Comparison of ENCODE assay signal across 28 cellular contexts in the genomic region with DNA sequence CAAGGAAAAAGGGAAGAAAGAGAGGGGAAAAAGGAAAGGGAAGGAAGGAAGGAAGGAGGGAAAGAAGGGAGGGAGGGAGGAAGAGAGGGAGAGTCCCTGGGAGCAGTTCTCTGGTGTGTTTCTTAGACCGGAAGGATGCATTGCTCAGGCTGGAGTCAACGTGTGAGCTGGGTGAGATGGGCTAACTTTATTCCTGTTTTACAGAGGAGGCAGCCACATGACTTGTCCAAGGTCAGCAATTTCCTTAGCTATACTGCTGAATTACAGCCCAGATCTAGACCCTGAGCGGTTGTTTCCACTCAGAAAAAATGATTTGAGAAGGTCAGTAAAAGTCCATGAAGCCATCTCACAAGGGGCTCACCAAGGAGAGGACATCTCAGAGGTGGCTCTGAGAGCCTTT.
"Had no signal": no experiment of that assay in that cellular context is flagged by ENCODE, and none has a peak within 500 bp of the region (broad histone marks: within the 10 kb centered on the region; RNA-seq: fewer than 3 reads in every experiment).

No MANE protein-coding gene starts in this region.

- H3K4me1 ChIP-seq: adrenal gland, breast epithelium, SJSA1 had no signal

- H3K27me3 ChIP-seq: adrenal gland, body of pancreas, breast epithelium, SJSA1 had no signal

- ATAC-seq: activated CD4-positive, alpha-beta T cell treated with anti-CD3 and anti-CD28 coated beads for 36 hours; activated naive CD4-positive, alpha-beta T cell treated with anti-CD3 and anti-CD28 coated beads, Interleukin-2, amount 50 U/mL, for 72 hours; activated T-cell treated with anti-CD3 and anti-CD28 coated beads, Interleukin-2, amount 50 U/mL, for 4 hours; body of pancreas; Panc1 had no signal

- H3K4me3 Mint-ChIP-seq: activated CD4-positive, alpha-beta memory T cell treated with anti-CD3 and anti-CD28 coated beads for 36 hours; activated CD4-positive, alpha-beta T cell treated with anti-CD3 and anti-CD28 coated beads for 36 hours; activated naive CD4-positive, alpha-beta T cell treated with anti-CD3 and anti-CD28 coated beads for 36 hours; activated T-cell treated with anti-CD3 and anti-CD28 coated beads, Interleukin-2, amount 50 U/mL, for 4 hours; activated T-helper 1 cell treated with anti-CD3 and anti-CD28 coated beads, Interleukin-12 subunit alpha, Interleukin-12 subunit beta, Interleukin-2, Interleukin-4 antibody, amounts not matched to agents 30 ng/mL and 10 ng/mL and 1 ng/mL, durations not matched to agents 14 hours and 24 hours and 36 hours; T-helper 1 cell treated with Interleukin-12 subunit alpha and Interleukin-12 subunit beta and Interleukin-4 antibody, amounts not matched to agents 30 μg/mL and 1 μg/mL, for 36 hours; T-helper 2 cell treated with Interferon-gamma antibody and Interleukin-4, amounts not matched to agents 5 μg/mL and 100 μg/mL, for 36 hours had no signal

- H3K4me1 Mint-ChIP-seq: activated CD4-positive, alpha-beta T cell treated with anti-CD3 and anti-CD28 coated beads for 36 hours had no signal

- H3K27ac ChIP-seq: adrenal gland, body of pancreas, SJSA1 had no signal

- H3K27me3 Mint-ChIP-seq: activated CD4-positive, alpha-beta T cell treated with anti-CD3 and anti-CD28 coated beads for 36 hours had no signal

- DNase-seq: activated CD4-positive, alpha-beta memory T cell treated with anti-CD3 and anti-CD28 coated beads for 36 hours; activated CD4-positive, alpha-beta T cell treated with anti-CD3 and anti-CD28 coated beads for 36 hours; activated CD4-positive, alpha-beta T cell treated with anti-CD3 and anti-CD28 coated beads, Interleukin-2, amount 50 U/mL, for 1 hour; activated CD8-positive, alpha-beta memory T cell treated with anti-CD3 and anti-CD28 coated beads, Interleukin-2, amount 50 U/mL, for 4 hours; activated gamma-delta T cell treated with Interleukin-2 at 50 U/mL for 16 hours; activated naive CD4-positive, alpha-beta T cell treated with anti-CD3 and anti-CD28 coated beads for 36 hours; activated T-cell treated with anti-CD3 and anti-CD28 coated beads for 4 hours; activated T-cell treated with anti-CD3 and anti-CD28 coated beads, Interleukin-2, amount 50 U/mL, for 4 hours; adrenal gland; body of pancreas; caudate nucleus; cerebellar nuclear complex; NCI-H1105; NCI-H1436; NCI-H1694; NCI-H1930; NCI-H2081 treated with DMSO at 0.1 percent for 48 hours; NCI-H345; NCI-H524 treated with DMSO at 0.1 percent for 48 hours; SHP77 treated with DMSO at 0.1 percent for 48 hours; SK-N-SH had no signal

- H3K36me3 ChIP-seq: adrenal gland, breast epithelium, SJSA1 had no signal

- H3K4me3 ChIP-seq: adrenal gland, body of pancreas, breast epithelium, SJSA1 had no signal

- H3K9me3 ChIP-seq: body of pancreas, SJSA1, SK-N-SH had no signal

- H3K27ac Mint-ChIP-seq: activated CD4-positive, alpha-beta memory T cell treated with anti-CD3 and anti-CD28 coated beads for 36 hours; activated CD4-positive, alpha-beta T cell treated with anti-CD3 and anti-CD28 coated beads for 36 hours; activated naive CD4-positive, alpha-beta T cell treated with anti-CD3 and anti-CD28 coated beads for 36 hours; activated naive CD4-positive, alpha-beta T cell treated with anti-CD3 and anti-CD28 coated beads, Interleukin-2, amount 50 U/mL, for 72 hours; activated T-helper 1 cell treated with anti-CD3 and anti-CD28 coated beads, Interleukin-12 subunit alpha, Interleukin-12 subunit beta, Interleukin-2, Interleukin-4 antibody, amounts not matched to agents 30 ng/mL and 10 ng/mL and 1 ng/mL, durations not matched to agents 14 hours and 24 hours and 36 hours; T-helper 1 cell treated with Interleukin-12 subunit alpha and Interleukin-12 subunit beta and Interleukin-4 antibody, amounts not matched to agents 30 μg/mL and 1 μg/mL, for 36 hours; T-helper 2 cell treated with Interferon-gamma antibody and Interleukin-4, amounts not matched to agents 5 μg/mL and 100 μg/mL, for 36 hours had no signal

- H3K9me3 Mint-ChIP-seq: T-helper 1 cell treated with Interleukin-12 subunit alpha and Interleukin-12 subunit beta and Interleukin-4 antibody, amounts not matched to agents 30 μg/mL and 1 μg/mL, for 36 hours; T-helper 2 cell treated with Interferon-gamma antibody and Interleukin-4, amounts not matched to agents 5 μg/mL and 100 μg/mL, for 36 hours had no signal

- H3K36me3 Mint-ChIP-seq: activated CD4-positive, alpha-beta memory T cell treated with anti-CD3 and anti-CD28 coated beads for 36 hours; activated naive CD4-positive, alpha-beta T cell treated with anti-CD3 and anti-CD28 coated beads, Interleukin-2, amount 50 U/mL, for 72 hours had no signal
